9 cellular contexts compared by ENCODE assay signal in genomic region chr7:98879989-98880337, GRCh38. TPM values are rescaled to one million over a fixed set of nuclear protein-coding genes. Genes with fewer than 3 reads are reported as not detected.
A peak's percentile ranks its signal among the peaks of the same experiment; 100 is the strongest.
DNase-seq lines count a peak whose midpoint lies in the region; ATAC-seq, FAIRE-seq and TF ChIP-seq lines count a peak whose summit lies in the region.
"Had no signal": no experiment of that assay in that cellular context is flagged by ENCODE, and none has a peak within 500 bp of the region (broad histone marks: within the 10 kb centered on the region; RNA-seq: fewer than 3 reads in every experiment).

No MANE protein-coding gene starts in this region.

- no peak overlapping the region for H3K18ac ChIP-seq in mesendoderm (ENCODE audit: low read length)

- ATAC-seq in mucosa of descending colon, result no peak

- H3K23ac ChIP-seq in mesendoderm (ENCODE audit: low read length), result no peak overlapping the region

- H3K9me3 ChIP-seq in ES-I3 (ENCODE audit: control insufficient read depth, insufficient read depth, low read length) (no peaks in the 10 kb centered on the region), Peyer's patch (no peaks in the 10 kb centered on the region), endothelial cell of umbilical vein (replicated peaks; ENCODE audit: control insufficient read depth, insufficient read depth, low read length) (no peaks in the 10 kb centered on the region), parathyroid adenoma (ENCODE audit: control insufficient read depth, low read length) (no peaks in the 10 kb centered on the region), mucosa of descending colon (no peaks in the 10 kb centered on the region)

- H3K36me3 ChIP-seq in ES-I3 (ENCODE audit: insufficient read depth, low read length), result peaks cover 13% of the 10 kb centered on the region
- H3K36me3 ChIP-seq in Peyer's patch, result peaks cover 0 to 38% (median 0%) of the 10 kb centered on the region in 3 donors
- H3K36me3 ChIP-seq in endothelial cell of umbilical vein (ENCODE audit: control insufficient read depth in 2 of 2, extremely low read depth in 1 of 2, insufficient read depth in 2 of 2, low read length in 2 of 2), result peaks cover 9% of the 10 kb centered on the region in 2 experiments
- no peaks in the 10 kb centered on the region for H3K36me3 ChIP-seq in parathyroid adenoma (ENCODE audit: control insufficient read depth, insufficient read depth, low read length)
- H3K36me3 ChIP-seq in mucosa of descending colon (ENCODE audit: low read depth), result peaks cover 4% of the 10 kb centered on the region
- peaks cover 7% of the 10 kb centered on the region for H3K36me3 ChIP-seq in mesendoderm (ENCODE audit: control insufficient read depth, insufficient read depth, low read length)

- no peak overlapping the region for H2BK120ac ChIP-seq in mesendoderm (ENCODE audit: low read depth, low read length)

- H3K9ac ChIP-seq in ES-I3 (ENCODE audit: low read depth, low read length), result peak overlapping the region; percentile 82
- peak overlapping the region; percentile 98 for H3K9ac ChIP-seq in endothelial cell of umbilical vein (replicated peaks; ENCODE audit: extremely low read depth, insufficient read depth, low read length)
- H3K9ac ChIP-seq in parathyroid adenoma, result no peak overlapping the region
- no peak overlapping the region for H3K9ac ChIP-seq in mesendoderm (ENCODE audit: low read length)

- H4K20me1 ChIP-seq in endothelial cell of umbilical vein (replicated peaks; ENCODE audit: control insufficient read depth, extremely low read depth, insufficient read depth, low read length), result peaks cover 2% of the 10 kb centered on the region

- H3K79me2 ChIP-seq in endothelial cell of umbilical vein (ENCODE audit: control insufficient read depth, insufficient read depth, low read length) (peaks cover 37% of the 10 kb centered on the region), parathyroid adenoma (peaks cover 27% of the 10 kb centered on the region), mesendoderm (ENCODE audit: control insufficient read depth, insufficient read depth, low read length) (peaks cover 20% of the 10 kb centered on the region)

- H3K27ac ChIP-seq in Peyer's patch (peak overlapping the region; percentile 90 to 96 (median 94)), endothelial cell of umbilical vein (ENCODE audit: insufficient read depth, low read depth, low read length) (no peak overlapping the region), parathyroid adenoma (no peak overlapping the region), mesendoderm (ENCODE audit: low read depth, low read length) (no peak overlapping the region)

- H3K27me3 ChIP-seq in Peyer's patch (no peaks in the 10 kb centered on the region), endothelial cell of umbilical vein (ENCODE audit: control insufficient read depth in 2 of 2, insufficient read depth in 2 of 2, low read length in 2 of 2) (no peaks in the 10 kb centered on the region), parathyroid adenoma (ENCODE audit: control insufficient read depth, insufficient read depth, low read length) (no peaks in the 10 kb centered on the region), mesendoderm (ENCODE audit: insufficient read depth, low read length, poor library complexity) (no peaks in the 10 kb centered on the region)

- CTCF ChIA-PET in endothelial cell of umbilical vein (lab: Charles Lee), result interaction anchor here (1.2 kb wide), 1 partner anchor 11 kb away, joined by 3 read pairs; no protein-coding TSS in a partner anchor

- H2BK5ac ChIP-seq in mesendoderm (ENCODE audit: low read length), result no peak overlapping the region

- no peak overlapping the region for H3K4ac ChIP-seq in mesendoderm (ENCODE audit: low read depth, low read length)

- TF ChIP-seq POLR2A in Peyer's patch (IDR thresholded peaks at IDR 0.05) (no peak), endothelial cell of umbilical vein (IDR thresholded peaks at IDR 0.05; ENCODE audit: low read depth, low read length) (no peak)

- intact Hi-C loops in endothelial cell of umbilical vein (cut with micrococcal nuclease), result no loop called here
- intact Hi-C loops in mucosa of descending colon (cut with DNase I, micrococcal nuclease), result no loop called here

- peaks cover 10% of the 10 kb centered on the region for H3K79me1 ChIP-seq in mesendoderm (ENCODE audit: low read length)

- no peaks in the 10 kb centered on the region for H3K4me1 ChIP-seq in ES-I3 (ENCODE audit: insufficient read depth, low read length)
- H3K4me1 ChIP-seq in Peyer's patch, result peaks cover 0 to 7% (median 4%) of the 10 kb centered on the region in 4 donors
- H3K4me1 ChIP-seq in endothelial cell of umbilical vein (ENCODE audit: control insufficient read depth, extremely low read depth, insufficient read depth, low read length), result peaks cover 8% of the 10 kb centered on the region
- H3K4me1 ChIP-seq in parathyroid adenoma, result peaks cover 5% of the 10 kb centered on the region
- H3K4me1 ChIP-seq in mucosa of descending colon (ENCODE audit: low read depth), result peaks cover 9% of the 10 kb centered on the region
- no peaks in the 10 kb centered on the region for H3K4me1 ChIP-seq in mesendoderm (ENCODE audit: control insufficient read depth, low read depth, low read length)

- DNase-seq in Peyer's patch (no peak), endothelial cell of umbilical vein (ENCODE audit: low read depth, low spot score) (no peak), mucosa of descending colon (no peak), mesendoderm (no peak), LoVo (ENCODE audit: low spot score) (no peak), foreskin melanocyte (no peak)
- DNase-seq: NCI-H1694 had no signal

- H3K9me1 ChIP-seq in endothelial cell of umbilical vein (replicated peaks; ENCODE audit: control insufficient read depth, extremely low read depth, insufficient read depth, low read length), result no peaks in the 10 kb centered on the region

- no peak overlapping the region for H2BK15ac ChIP-seq in mesendoderm (replicated peaks; ENCODE audit: low read depth)

- dilution Hi-C loops in endothelial cell of umbilical vein (cut with MboI; ENCODE audit: extremely low pct_ligation_motif_present, low sequenced_read_pairs), result no loop called here

- H3K4me2 ChIP-seq in endothelial cell of umbilical vein (ENCODE audit: insufficient read depth, low read length) (peak overlapping the region; percentile 99), parathyroid adenoma (ENCODE audit: low read length) (peak overlapping the region; percentile 92), mesendoderm (ENCODE audit: low read length) (no peak overlapping the region)

- BruUV-seq in endothelial cell of umbilical vein (replicated peaks; lab: Mats Ljungman, UMichigan), result no TSS peak

- H2AFZ ChIP-seq in endothelial cell of umbilical vein (ENCODE audit: low read depth, low read length) (no peak overlapping the region), parathyroid adenoma (no peak overlapping the region)

- no peak overlapping the region for H2AK5ac ChIP-seq in mesendoderm (ENCODE audit: low read length)

- no peak overlapping the region for H3K56ac ChIP-seq in mesendoderm (ENCODE audit: low read length)

- H4K5ac ChIP-seq in mesendoderm (ENCODE audit: low read length), result no peak overlapping the region

- FAIRE-seq in endothelial cell of umbilical vein (lab: Jason Lieb, UNC), result no peak

- H3K4me3 ChIP-seq in Peyer's patch (peak overlapping the region; percentile 94 to 99 (median 98)), endothelial cell of umbilical vein (replicated peaks in 1 of 3; ENCODE audit: insufficient read depth in 1 of 3, low read depth in 1 of 3, low read length in 3 of 3) (peak overlapping the region in 2 of 3 experiments; percentile 93 to 99), parathyroid adenoma (ENCODE audit: low read depth, low read length) (peak overlapping the region; percentile 93), mucosa of descending colon (no peak overlapping the region), mesendoderm (ENCODE audit: low read length) (no peak overlapping the region)

- TF ChIP-seq CTCF in Peyer's patch (IDR thresholded peaks at IDR 0.05) (no peak), endothelial cell of umbilical vein (IDR thresholded peaks at IDR 0.05; ENCODE audit: extremely low read depth in 1 of 2, insufficient read depth in 1 of 2, low read depth in 1 of 2, low read length in 2 of 2) (no peak), parathyroid adenoma (IDR thresholded peaks at IDR 0.05) (no peak), mucosa of descending colon (IDR thresholded peaks at IDR 0.05) (no peak)

- no CpG with 5 or more reads among the region's 9 CpGs for WGBS in mesendoderm (ENCODE audit: extremely low coverage, insufficient coverage, low lambda C conversion rate)

- POLR2A ChIA-PET in endothelial cell of umbilical vein (lab: Charles Lee), result interaction anchor here (0.7 kb wide), 1 partner anchor 471 kb away, joined by 3 read pairs; no protein-coding TSS in a partner anchor

- H4K8ac ChIP-seq in mesendoderm (ENCODE audit: low read depth, low read length), result no peak overlapping the region

TF ChIP-seq in endothelial cell of umbilical vein, 7 proteins besides CTCF, POLR2A, EP300 and RAD21:
- no peak for TF ChIP-seq POLR2AphosphoS5 (IDR thresholded peaks at IDR 0.05; ENCODE audit: insufficient read depth, low read depth, low read length)
TF ChIP-seq in endothelial cell of umbilical vein: peak in this region for 0.

RNA-seq across cellular contexts. Expression of gene TRRAP, which starts 1.6 kb away (rescaled TPM):
- total RNA-seq in Peyer's patch (10 to 100 TPM; 39.2 to 62.3 (median 57.8) TPM), endothelial cell of umbilical vein (39.8 and 45.8 TPM in 2 replicates), mucosa of descending colon (10 to 100 TPM; 36.2 to 47.8 (median 44.5) TPM)
- 19.4 and 21.8 TPM in 2 replicates for polyA plus RNA-seq in endothelial cell of umbilical vein
- 21.0 and 22.2 TPM in 2 replicates for polyA plus RNA-seq in endothelial cell of umbilical vein (2011; cell fraction: cytosol; rRNA removed)
- polyA plus RNA-seq in endothelial cell of umbilical vein (2011; cell fraction: nucleus; rRNA removed), result 51.0 and 56.4 TPM in 2 replicates
- 20.4 and 23.6 TPM in 2 replicates for polyA plus RNA-seq in endothelial cell of umbilical vein (2012)
- polyA minus RNA-seq in endothelial cell of umbilical vein, result 64.6 and 76.9 TPM in 2 replicates
- 27.4 TPM for polyA minus RNA-seq in endothelial cell of umbilical vein (2011; cell fraction: cytosol; rRNA and poly(A)+ RNA removed)
- 84.0 and 89.3 TPM in 2 replicates for polyA minus RNA-seq in endothelial cell of umbilical vein (2011; cell fraction: nucleus; rRNA and poly(A)+ RNA removed)
- polyA plus RNA-seq in mesendoderm (2013, experiment 1 of 2), result 13.4 TPM
- 13.0 TPM for polyA plus RNA-seq in mesendoderm (2013, experiment 2 of 2)

RNA-seq across cellular contexts. Expression of gene TMEM130, which starts 10.1 kb away (rescaled TPM):
- total RNA-seq in Peyer's patch, result 1 to 10 TPM in 1 of 4 donors, not detected in 3; 1.6 TPM
- not detected in 2 replicates for total RNA-seq in endothelial cell of umbilical vein
- not detected in 2 replicates for polyA plus RNA-seq in endothelial cell of umbilical vein
- not detected in 2 replicates for polyA plus RNA-seq in endothelial cell of umbilical vein (2011; cell fraction: cytosol; rRNA removed)
- polyA plus RNA-seq in endothelial cell of umbilical vein (2011; cell fraction: nucleus; rRNA removed), result not detected in 2 replicates
- polyA plus RNA-seq in endothelial cell of umbilical vein (2012), result not detected in 2 replicates
- not detected in 2 replicates for polyA minus RNA-seq in endothelial cell of umbilical vein
- polyA minus RNA-seq in endothelial cell of umbilical vein (2011; cell fraction: cytosol; rRNA and poly(A)+ RNA removed), result not detected
- not detected in 2 replicates for polyA minus RNA-seq in endothelial cell of umbilical vein (2011; cell fraction: nucleus; rRNA and poly(A)+ RNA removed)
- total RNA-seq in mucosa of descending colon, result 1 to 10 TPM in 1 of 3 donors, under 1 TPM in 2; 0.22 to 5.4 (median 0.38) TPM
- 0.22 TPM for polyA plus RNA-seq in mesendoderm (2013, experiment 1 of 2)
- 0.48 TPM for polyA plus RNA-seq in mesendoderm (2013, experiment 2 of 2)

Comparison
In these comparisons a context has a peak if more than half of its experiments do, and no peak if none do; other contexts are left out.
1. H3K9ac ChIP-seq: peak in ES-I3 (single experiment) and endothelial cell of umbilical vein (single experiment); none in parathyroid adenoma (single experiment) and mesendoderm (single experiment).
2. H3K27ac ChIP-seq: peak in Peyer's patch (4 of 4); none in endothelial cell of umbilical vein (single experiment), parathyroid adenoma (single experiment) and mesendoderm (single experiment).
3. H3K4me3 ChIP-seq: peak in Peyer's patch (4 of 4), endothelial cell of umbilical vein (2 of 3) and parathyroid adenoma (single experiment); none in mucosa of descending colon (single experiment) and mesendoderm (single experiment).